In genomic region chr22:20128902-20129746, GRCh38 we compare ENCODE assay signal across 8 cellular contexts. TPM values are rescaled to one million over a fixed set of nuclear protein-coding genes. Genes with fewer than 3 reads are reported as not detected.
DNase-seq lines count a peak whose midpoint lies in the region; ATAC-seq, FAIRE-seq and TF ChIP-seq lines count a peak whose summit lies in the region.

No MANE protein-coding gene starts in this region.

- no peaks in the 10 kb centered on the region for H3K27me3 Mint-ChIP-seq in nephron (ENCODE audit: low read depth)

- H3K4me3 ChIP-seq in HAP-1 (no peak overlapping the region), bronchial epithelial cell (ENCODE audit: low read depth, low read length) (no peak overlapping the region)

- FAIRE-seq in bronchial epithelial cell (lab: Jason Lieb, UNC) = no peak

- peaks cover 7% of the 10 kb centered on the region for H3K4me1 Mint-ChIP-seq in nephron

- H3K36me3 Mint-ChIP-seq in nephron (ENCODE audit: low read depth) = peaks cover 24% of the 10 kb centered on the region

- no peaks in the 10 kb centered on the region for H3K9me3 Mint-ChIP-seq in nephron

- H3K4me3 Mint-ChIP-seq in nephron = peak overlapping the region; percentile 69 to 82 (median 72)

- H3K9me3 ChIP-seq in HAP-1 = no peaks in the 10 kb centered on the region

- no peaks in the 10 kb centered on the region for H3K4me1 ChIP-seq in HAP-1

- no peak for ATAC-seq in GM19351 (IDR thresholded peaks at IDR 0.05; ENCODE audit: unreplicated experiment)
- no peak for ATAC-seq in GM21717 (IDR thresholded peaks at IDR 0.05; ENCODE audit: unreplicated experiment)

- peak overlapping the region in 1 of 3 experiments; percentile 51 for H3K27ac Mint-ChIP-seq in nephron

- H3K36me3 ChIP-seq in HAP-1 (replicated peaks) = peaks cover 34% of the 10 kb centered on the region
- peaks cover 16% of the 10 kb centered on the region for H3K36me3 ChIP-seq in bronchial epithelial cell (ENCODE audit: control insufficient read depth, insufficient read depth, low read length)

- no peaks in the 10 kb centered on the region for H3K27me3 ChIP-seq in HAP-1 (ENCODE audit: low read depth)
- H3K27me3 ChIP-seq in bronchial epithelial cell (ENCODE audit: control insufficient read depth, insufficient read depth, low read length) = no peaks in the 10 kb centered on the region

- in situ Hi-C loops in HAP-1 (cut with MboI; ENCODE audit: low sequenced_read_pairs) = no loop called here

- peak; percentile 74 for DNase-seq in Ammon's horn (ENCODE audit: low spot score)
- DNase-seq in HAP-1 (ENCODE audit: low spot score in 2 of 2) = peak; percentile 34 to 71
- peak; percentile 20 to 67 (median 32) for DNase-seq in T-helper 2 cell
- DNase-seq in bronchial epithelial cell (ENCODE audit: low read depth) = peak; percentile 20
- no peak for DNase-seq in mucosa of gallbladder (ENCODE audit: low spot score)

- TF ChIP-seq CTCF in bronchial epithelial cell (IDR thresholded peaks at IDR 0.05; ENCODE audit: insufficient read depth, low read length, severe bottlenecking) (peak; percentile 49), nephron (IDR thresholded peaks at IDR 0.05; ENCODE audit: unreplicated experiment in 3 of 3) (no peak)

RNA-seq across cellular contexts. Expression of gene ZDHHC8, which starts 2.5 kb away (rescaled TPM):
- total RNA-seq in bronchial epithelial cell (4.1 and 6.6 TPM in 2 replicates), mucosa of gallbladder (64.8 TPM)

RNA-seq across cellular contexts. Expression of gene TRMT2A, which starts 12.1 kb away (rescaled TPM):
- total RNA-seq in bronchial epithelial cell (37.9 and 40.7 TPM in 2 replicates), mucosa of gallbladder (67.1 TPM)

RNA-seq across cellular contexts. Expression of gene RANBP1, which starts 13.2 kb away (rescaled TPM):
- total RNA-seq in bronchial epithelial cell (147 and 263 TPM in 2 replicates), mucosa of gallbladder (62.6 TPM)

RNA-seq across cellular contexts. Expression of gene CCDC188, which starts 21.7 kb away (rescaled TPM):
- total RNA-seq in bronchial epithelial cell (not detected in 2 replicates), mucosa of gallbladder (0.83 TPM)

RNA-seq across cellular contexts. Expression of gene DGCR8, which starts 49.1 kb away (rescaled TPM):
- total RNA-seq in bronchial epithelial cell (30.5 and 39.8 TPM in 2 replicates), mucosa of gallbladder (38.2 TPM)
